Comparison of ENCODE assay signal across 2 cellular contexts in the genomic region with DNA sequence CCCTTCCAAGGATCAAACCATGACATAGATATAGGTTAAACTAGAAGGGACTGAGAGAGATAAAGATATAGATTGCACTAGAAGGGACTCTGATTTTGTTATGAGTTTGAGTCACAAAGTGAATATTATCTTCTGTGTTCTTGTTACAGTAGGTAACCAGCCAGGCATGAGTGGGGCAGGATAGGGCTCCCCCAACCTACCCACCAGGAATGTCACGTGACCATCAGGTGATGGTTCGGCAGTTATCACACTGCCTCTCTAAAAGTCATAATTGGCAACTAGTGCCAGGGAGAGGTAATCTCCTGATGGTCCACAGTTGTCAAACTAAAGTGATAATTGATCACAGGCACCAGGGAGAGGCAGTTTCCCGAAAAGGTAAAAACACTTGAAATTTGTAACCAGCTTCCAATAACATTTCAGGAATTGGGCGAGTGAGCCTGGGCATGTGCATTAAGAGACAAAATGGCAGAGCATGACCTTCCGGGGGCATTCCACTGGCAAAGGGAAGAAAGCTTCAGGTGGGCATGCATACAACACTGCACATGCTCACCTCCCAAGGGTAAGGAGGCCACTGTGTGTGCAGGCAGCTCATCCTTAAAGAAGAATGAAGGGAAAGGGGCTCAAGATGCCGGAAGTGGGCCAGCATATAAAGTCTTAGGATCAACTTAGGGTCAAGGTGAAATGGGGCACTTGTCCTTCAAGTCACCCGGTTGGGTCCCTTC.
TF ChIP-seq lines count a peak whose summit lies in the region.

No MANE protein-coding gene starts in this region.

TF ChIP-seq in HepG2, 621 proteins besides CTCF, POLR2A, EP300 and RAD21:
- no peak for TF ChIP-seq HNRNPK (IDR thresholded peaks at IDR 0.05; ENCODE audit: low read depth, low read length, poor library complexity, severe bottlenecking)
- no peak for TF ChIP-seq ZNF841 (CRISPR knock-in tag; IDR thresholded peaks at IDR 0.05; ENCODE audit: borderline replicate concordance)
- TF ChIP-seq RAD51 (IDR thresholded peaks at IDR 0.05; ENCODE audit: borderline replicate concordance): peak; percentile 51; the same call in 1 of the 2 replicates
- no peak for TF ChIP-seq ZNF660 (CRISPR knock-in tag; IDR thresholded peaks at IDR 0.05; ENCODE audit: borderline replicate concordance, low read depth)
- TF ChIP-seq, protein P1, sequence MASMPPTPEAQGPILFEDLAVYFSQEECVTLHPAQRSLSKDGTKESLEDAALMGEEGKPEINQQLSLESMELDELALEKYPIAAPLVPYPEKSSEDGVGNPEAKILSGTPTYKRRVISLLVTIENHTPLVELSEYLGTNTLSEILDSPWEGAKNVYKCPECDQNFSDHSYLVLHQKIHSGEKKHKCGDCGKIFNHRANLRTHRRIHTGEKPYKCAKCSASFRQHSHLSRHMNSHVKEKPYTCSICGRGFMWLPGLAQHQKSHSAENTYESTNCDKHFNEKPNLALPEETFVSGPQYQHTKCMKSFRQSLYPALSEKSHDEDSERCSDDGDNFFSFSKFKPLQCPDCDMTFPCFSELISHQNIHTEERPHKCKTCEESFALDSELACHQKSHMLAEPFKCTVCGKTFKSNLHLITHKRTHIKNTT (CRISPR knock-in tag; IDR thresholded peaks at IDR 0.05): no peak
- TF ChIP-seq, protein P2, sequence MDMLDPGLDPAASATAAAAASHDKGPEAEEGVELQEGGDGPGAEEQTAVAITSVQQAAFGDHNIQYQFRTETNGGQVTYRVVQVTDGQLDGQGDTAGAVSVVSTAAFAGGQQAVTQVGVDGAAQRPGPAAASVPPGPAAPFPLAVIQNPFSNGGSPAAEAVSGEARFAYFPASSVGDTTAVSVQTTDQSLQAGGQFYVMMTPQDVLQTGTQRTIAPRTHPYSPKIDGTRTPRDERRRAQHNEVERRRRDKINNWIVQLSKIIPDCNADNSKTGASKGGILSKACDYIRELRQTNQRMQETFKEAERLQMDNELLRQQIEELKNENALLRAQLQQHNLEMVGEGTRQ (IDR thresholded peaks at IDR 0.05; ENCODE audit: low read depth, low read length): peak; percentile 42; the same call in 1 of the 2 replicates
- TF ChIP-seq, protein P2 (CRISPR knock-in tag; IDR thresholded peaks at IDR 0.05; ENCODE audit: borderline replicate concordance): no peak

TF ChIP-seq in K562, 482 proteins besides CTCF, POLR2A, EP300 and RAD21:
- TF ChIP-seq PPARD (CRISPR knock-in tag; IDR thresholded peaks at IDR 0.05) (no peak), PRMT5 (CRISPR knock-in tag; IDR thresholded peaks at IDR 0.05) (no peak), CBFA2T2 (conservative IDR thresholded peaks at IDR 0.05) (peak; percentile 41), RAD51 (IDR thresholded peaks at IDR 0.05; ENCODE audit: borderline replicate concordance, low read depth) (peak; percentile 70; the same call in 1 of the 2 replicates), BHLHE40 (IDR thresholded peaks at IDR 0.05; ENCODE audit: low read length) (peak; percentile 30; the same call in 1 of the 2 replicates), TFE3 (CRISPR knock-in tag; IDR thresholded peaks at IDR 0.05) (peak; percentile 77)
- TF ChIP-seq, protein P3, sequence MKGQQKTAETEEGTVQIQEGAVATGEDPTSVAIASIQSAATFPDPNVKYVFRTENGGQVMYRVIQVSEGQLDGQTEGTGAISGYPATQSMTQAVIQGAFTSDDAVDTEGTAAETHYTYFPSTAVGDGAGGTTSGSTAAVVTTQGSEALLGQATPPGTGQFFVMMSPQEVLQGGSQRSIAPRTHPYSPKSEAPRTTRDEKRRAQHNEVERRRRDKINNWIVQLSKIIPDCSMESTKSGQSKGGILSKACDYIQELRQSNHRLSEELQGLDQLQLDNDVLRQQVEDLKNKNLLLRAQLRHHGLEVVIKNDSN (CRISPR knock-in tag; IDR thresholded peaks at IDR 0.05): 0 out of 2 replicates have a peak, but pooled peaks have one; percentile 18
- TF ChIP-seq, protein P2 (CRISPR knock-in tag; IDR thresholded peaks at IDR 0.05): peak; percentile 39
